In the genomic region with DNA sequence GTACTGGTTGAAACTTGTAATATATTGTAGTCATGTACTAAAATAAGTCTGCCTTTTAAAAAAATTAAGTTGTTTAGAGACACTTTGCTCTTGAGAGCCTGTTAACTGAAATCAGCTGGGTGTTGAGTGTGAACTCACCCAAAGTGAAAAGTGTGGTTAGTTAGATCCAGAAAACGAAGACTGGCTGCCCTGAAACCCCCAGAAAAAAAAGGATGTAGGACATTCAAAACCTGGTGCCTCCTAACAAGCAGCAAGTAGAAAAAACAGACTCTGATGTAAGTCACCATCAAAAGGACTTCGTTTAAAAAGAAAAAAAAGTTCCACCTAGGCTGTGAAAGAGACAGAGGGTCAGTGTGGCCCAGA, we compare ENCODE assay signal across 18 cellular contexts. TPM values are rescaled to one million over a fixed set of nuclear protein-coding genes. Genes with fewer than 3 reads are reported as not detected.
A peak's percentile ranks its signal among the peaks of the same experiment; 100 is the strongest.
DNase-seq lines count a peak whose midpoint lies in the region; ATAC-seq and TF ChIP-seq lines count a peak whose summit lies in the region.
"Had no signal": no experiment of that assay in that cellular context is flagged by ENCODE, and none has a peak within 500 bp of the region (broad histone marks: within the 10 kb centered on the region; RNA-seq: fewer than 3 reads in every experiment).

No MANE protein-coding gene starts in this region.

- no peak overlapping the region for H3K4me2 ChIP-seq in IMR-90 (ENCODE audit: low read depth, low read length)

- TF ChIP-seq CTCF in IMR-90 (conservative IDR thresholded peaks at IDR 0.05; ENCODE audit: low read depth, low read length) (no peak), VCaP (conservative IDR thresholded peaks at IDR 0.05) (no peak), stomach (IDR thresholded peaks at IDR 0.05) (no peak)

- H3K27ac ChIP-seq in IMR-90 (ENCODE audit: insufficient read depth, low read length) (no peak overlapping the region), VCaP (peak overlapping the region; percentile 76), muscle layer of colon (ENCODE audit: low read depth, low read length) (peak overlapping the region; percentile 73), stomach (peak overlapping the region in 3 of 5 donors; percentile 30 to 75 (median 49))

- H3K36me3 ChIP-seq in IMR-90 (ENCODE audit: control insufficient read depth, insufficient read depth, low read length), result peaks cover 25% of the 10 kb centered on the region
- peaks cover 35% of the 10 kb centered on the region for H3K36me3 ChIP-seq in muscle layer of colon (ENCODE audit: insufficient read depth, low read length)
- peaks cover 7 to 43% (median 37%) of the 10 kb centered on the region in 4 donors for H3K36me3 ChIP-seq in stomach

- no peak overlapping the region for H2AFZ ChIP-seq in IMR-90 (replicated peaks; ENCODE audit: low read length, poor library complexity)

- no peak overlapping the region for H3K56ac ChIP-seq in IMR-90 (ENCODE audit: extremely low read depth, insufficient read depth, low read length)

- POLR2A ChIA-PET in IMR-90 (lab: Charles Lee; ENCODE audit: unreplicated experiment), result no interaction called here

- in situ Hi-C loops in IMR-90 (cut with MboI; ENCODE audit: low sequenced_read_pairs), result no loop called here

- H2AK5ac ChIP-seq in IMR-90 (ENCODE audit: low read depth, low read length), result no peak overlapping the region

- no peak overlapping the region for H2BK15ac ChIP-seq in IMR-90 (ENCODE audit: low read depth, low read length)

- dilution Hi-C loops in IMR-90 (cut with HindIII; ENCODE audit: low sequenced_read_pairs, unreplicated experiment), result loop anchor here (25.0 kb wide), 1 partner anchor 116 kb away; a partner anchor contains a TSS

- CTCF ChIA-PET in IMR-90 (lab: Yijun Ruan, JAX), result interaction anchor here (1.0 kb wide), 1 partner anchor 27 kb away, joined by 3 read pairs; no protein-coding TSS in a partner anchor

- no TSS peak for BruUV-seq in IMR-90 (replicated peaks; lab: Mats Ljungman, UMichigan)

- H3K9ac ChIP-seq in IMR-90 (ENCODE audit: low read depth, low read length), result no peak overlapping the region
- no peak overlapping the region for H3K9ac ChIP-seq in muscle layer of colon (ENCODE audit: low read length)

- H3K14ac ChIP-seq in IMR-90 (replicated peaks; ENCODE audit: low read depth, low read length), result no peak overlapping the region

- H2BK120ac ChIP-seq in IMR-90 (ENCODE audit: low read depth, low read length), result no peak overlapping the region

- DNase-seq in IMR-90, result no peak
- DNase-seq in stomach, result no peak
- no peak for DNase-seq in NCI-H1694 treated with DMSO at 0.1 percent for 48 hours (lab: John Stamatoyannopoulos, UW)
- no peak for DNase-seq in iPS-NIHi11 (ENCODE audit: low spot score)
- DNase-seq in NCI-H2081 (lab: John Stamatoyannopoulos, UW), result no peak
- DNase-seq in ecto neural progenitor cell (ENCODE audit: low spot score), result no peak
- DNase-seq: activated CD8-positive, alpha-beta T cell treated with anti-CD3 and anti-CD28 coated beads for 36 hours; activated T-cell treated with anti-CD3 and anti-CD28 coated beads, Interleukin-2, amount 50 U/mL, for 24 hours; DND-41; mammary epithelial cell; NCI-H2081 treated with DMSO at 0.1 percent for 48 hours; SIG-M5; stimulated activated CD4-positive, alpha-beta T cell treated with anti-CD3 and anti-CD28 coated beads, Interleukin-15, amount 100 ng/mL, for 24 hours had no signal

- TF ChIP-seq RAD21 in IMR-90 (IDR thresholded peaks at IDR 0.05; ENCODE audit: low read length), result no peak

- H3K9me3 ChIP-seq in IMR-90 (ENCODE audit: control insufficient read depth, insufficient read depth, low read length) (no peaks in the 10 kb centered on the region), muscle layer of colon (ENCODE audit: low read length) (no peaks in the 10 kb centered on the region), stomach (no peaks in the 10 kb centered on the region)
- H3K9me3 ChIP-seq: tibial nerve had no signal

- intact Hi-C loops in IMR-90 (cut with micrococcal nuclease) (loop anchor here (5.0 kb wide), 1 partner anchor 41 kb away; no protein-coding TSS in a partner anchor), stomach (cut with DNase I; ENCODE audit: low total_unique reads) (no loop called here)

- H4K8ac ChIP-seq in IMR-90 (ENCODE audit: low read depth in 2 of 2, low read length in 2 of 2), result peak overlapping the region in 1 of 2 experiments; percentile 17; a peak in 1 of 4 replicates

- no peak overlapping the region for H3K18ac ChIP-seq in IMR-90 (ENCODE audit: low read depth, low read length)

- WGBS in IMR-90 (ENCODE audit: extremely low coverage in 2 of 2, insufficient read length in 1 of 2), 2 experiments, result 86% methylated on average over 1 of the region's 2 CpGs; no CpG with 5 or more reads in 1 of the 2 experiments
- 69 to 86% (median 76%) methylated on average over 2 of the region's 2 CpGs for WGBS in stomach, 5 donors

- no peak overlapping the region for H3K4ac ChIP-seq in IMR-90 (ENCODE audit: low read depth, low read length)

- peaks cover 20% of the 10 kb centered on the region for H3K4me1 ChIP-seq in IMR-90 (ENCODE audit: control insufficient read depth, insufficient read depth, low read length)
- peaks cover 68% of the 10 kb centered on the region for H3K4me1 ChIP-seq in muscle layer of colon (ENCODE audit: insufficient read depth, low read length)
- peaks cover 10 to 53% (median 32%) of the 10 kb centered on the region in 4 donors for H3K4me1 ChIP-seq in stomach

- peaks cover 4 to 54% of the 10 kb centered on the region in 2 experiments; a peak in 3 of 4 replicates for H3K79me1 ChIP-seq in IMR-90 (ENCODE audit: low read depth in 1 of 2, low read length in 2 of 2)

- no peaks in the 10 kb centered on the region for H3K27me3 ChIP-seq in IMR-90 (ENCODE audit: control insufficient read depth, insufficient read depth, low read length)
- no peaks in the 10 kb centered on the region for H3K27me3 ChIP-seq in muscle layer of colon (ENCODE audit: control insufficient read depth in 1 of 2, insufficient read depth in 2 of 2, low read length in 2 of 2)
- H3K27me3 ChIP-seq in stomach, result no peaks in the 10 kb centered on the region
- H3K27me3 ChIP-seq: tibial nerve had no signal

- peaks cover 2% of the 10 kb centered on the region; the same call in 1 of the 2 replicates for H4K20me1 ChIP-seq in IMR-90 (ENCODE audit: insufficient read depth, low read length)

- H2BK5ac ChIP-seq in IMR-90 (ENCODE audit: low read depth, low read length, poor library complexity, severe bottlenecking), result no peak overlapping the region

- peak overlapping the region; percentile 44; the same call in 1 of the 2 replicates for H3K23ac ChIP-seq in IMR-90 (ENCODE audit: low read depth, low read length)

- H3K4me3 ChIP-seq in IMR-90 (ENCODE audit: insufficient read depth, low read depth, low read length), result no peak overlapping the region
- H3K4me3 ChIP-seq in muscle layer of colon (ENCODE audit: low read depth in 1 of 2, low read length in 2 of 2), result no peak overlapping the region
- no peak overlapping the region for H3K4me3 ChIP-seq in stomach
- H3K4me3 ChIP-seq: K562, tibial nerve had no signal

- TF ChIP-seq EP300 in stomach (IDR thresholded peaks at IDR 0.05), result no peak

- H4K5ac ChIP-seq in IMR-90 (ENCODE audit: low read depth, low read length), result no peak overlapping the region

- TF ChIP-seq POLR2A in IMR-90 (IDR thresholded peaks at IDR 0.05; ENCODE audit: low read depth, low read length) (no peak), stomach (IDR thresholded peaks at IDR 0.05) (no peak)

- no peak overlapping the region for H4K91ac ChIP-seq in IMR-90 (ENCODE audit: insufficient read depth, low read depth, low read length)

- H2AK9ac ChIP-seq in IMR-90 (replicated peaks; ENCODE audit: low read depth, low read length, poor library complexity), result no peak overlapping the region

- ATAC-seq in IMR-90 (ENCODE audit: low read depth), result no peak
- ATAC-seq: activated CD8-positive, alpha-beta T cell treated with anti-CD3 and anti-CD28 coated beads for 36 hours; activated naive CD4-positive, alpha-beta T cell treated with anti-CD3 and anti-CD28 coated beads, Interleukin-2, amount 50 U/mL, for 72 hours; K562 had no signal

- no peak overlapping the region for H2BK20ac ChIP-seq in IMR-90 (ENCODE audit: low read depth, low read length)

- peaks cover 23% of the 10 kb centered on the region for H3K9me1 ChIP-seq in IMR-90 (ENCODE audit: insufficient read depth, low read length)

TF ChIP-seq in IMR-90, 13 proteins besides CTCF, POLR2A, EP300 and RAD21:
- TF ChIP-seq MXI1 (IDR thresholded peaks at IDR 0.05; ENCODE audit: borderline replicate concordance, low read depth, low read length), result no peak

RNA-seq across cellular contexts. Expression of a gene that starts 40.8 kb away (rescaled TPM):
- 26.7 and 40.5 TPM in 2 replicates for total RNA-seq in IMR-90 (2012; rRNA removed)
- 18.7 and 21.5 TPM in 2 replicates for polyA plus RNA-seq in IMR-90 (2012; rRNA removed)
- 6.1 and 18.4 TPM in 2 replicates for polyA plus RNA-seq in IMR-90 (2012; cell fraction: cytosol; rRNA removed)
- 4.2 and 14.1 TPM in 2 replicates for polyA plus RNA-seq in IMR-90 (2012; cell fraction: nucleus; rRNA removed; ENCODE audit: low replicate concordance)
- 10 to 100 TPM in 3 of 5 donors, 1 to 10 TPM in 2; 1.8 to 48.3 (median 28.8) TPM for total RNA-seq in stomach
- 10 to 100 TPM; 12.6 to 24.7 (median 16.4) TPM for polyA plus RNA-seq in stomach
